ENCODE assay signal across 30 cellular contexts in the genomic region with DNA sequence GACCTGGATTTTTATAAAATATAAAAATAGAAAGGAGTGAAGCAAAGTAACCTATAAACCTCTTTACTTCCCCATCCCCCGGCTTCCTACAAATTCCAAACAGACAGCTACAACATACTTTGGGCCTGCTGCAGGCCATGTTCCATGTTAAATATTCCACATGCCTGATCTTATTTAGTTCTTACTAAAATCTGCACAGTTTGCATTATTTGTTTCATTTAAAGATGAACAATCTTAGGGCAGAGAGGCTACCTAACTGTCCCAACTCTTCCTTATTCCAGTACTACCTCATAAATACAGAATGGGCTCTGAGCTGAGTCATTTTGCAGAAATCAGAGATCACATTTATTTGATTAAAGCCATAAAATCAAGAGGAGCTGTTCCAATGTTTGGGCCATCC.
"Had no signal": no experiment of that assay in that cellular context is flagged by ENCODE, and none has a peak within 500 bp of the region (broad histone marks: within the 10 kb centered on the region; RNA-seq: fewer than 3 reads in every experiment).

No MANE protein-coding gene starts in this region.

- H3K27ac ChIP-seq: Peyer's patch, SJSA1 had no signal

- DNase-seq: Kasumi-1, MM.1S, MV-4-11, NCI-H1092, NCI-H1105, NCI-H1417 treated with DMSO at 0.1 percent for 48 hours, NCI-H1436 treated with DMSO at 0.1 percent for 48 hours, NCI-H1694 treated with DMSO at 0.1 percent for 48 hours, NCI-H187 treated with DMSO at 0.1 percent for 48 hours, NCI-H2029, NCI-H2081, NCI-H2171, NCI-H226, NCI-H446 treated with DMSO at 0.1 percent for 48 hours, NCI-H510A, NCI-H524, NCI-H526, NCI-H69, NCI-H748 treated with DMSO at 0.1 percent for 48 hours, NCI-H82, OCI-M1, PC-3, Peyer's patch, Right ventricle myocardium superior, RPMI8226, SHP77 treated with DMSO at 0.1 percent for 48 hours, SK-N-SH, SW 1271, T-helper 1 cell had no signal

- ATAC-seq: PC-3 had no signal

- H3K36me3 ChIP-seq: Peyer's patch, SJSA1 had no signal

- H3K4me2 ChIP-seq: SK-N-SH had no signal

- H3K9me3 ChIP-seq: Peyer's patch, SJSA1 had no signal

- H3K4me3 ChIP-seq: Peyer's patch, SJSA1 had no signal

- H3K27me3 ChIP-seq: Peyer's patch, SJSA1 had no signal

- H3K4me1 ChIP-seq: Peyer's patch, SJSA1 had no signal

- H3K9ac ChIP-seq: SK-N-SH had no signal
